32 cellular contexts compared by ENCODE assay signal in genomic region chr2:123415678-123416077, GRCh38.
"Had no signal": no experiment of that assay in that cellular context is flagged by ENCODE, and none has a peak within 500 bp of the region (broad histone marks: within the 10 kb centered on the region; RNA-seq: fewer than 3 reads in every experiment).

No MANE protein-coding gene starts in this region.

- H3K27ac ChIP-seq: adrenal gland, ascending aorta, body of pancreas, brain microvascular endothelial cell, breast epithelium, cardiac muscle cell had no signal

- H3K4me3 ChIP-seq: adrenal gland, ascending aorta, body of pancreas, breast epithelium, cardiac muscle cell had no signal

- H3K36me3 ChIP-seq: adrenal gland, ascending aorta, brain microvascular endothelial cell, breast epithelium, cardiac muscle cell had no signal

- H3K9me3 ChIP-seq: adrenal gland, ascending aorta, body of pancreas, breast epithelium had no signal

- H3K4me1 ChIP-seq: adrenal gland, ascending aorta, body of pancreas, breast epithelium had no signal

- H3K27me3 ChIP-seq: adrenal gland, ascending aorta, body of pancreas, brain microvascular endothelial cell, breast epithelium, cardiac muscle cell had no signal

- FAIRE-seq: astrocyte, bronchial epithelial cell had no signal

- DNase-seq: activated effector memory CD4-positive, alpha-beta T cell treated with anti-CD3 and anti-CD28 coated beads, Interleukin-2, amount 50 U/mL, for 16 hours; activated effector memory CD4-positive, alpha-beta T cell treated with Interleukin-2 at 50 U/mL for 16 hours; activated gamma-delta T cell; activated gamma-delta T cell treated with Interleukin-2 at 50 U/mL for 16 hours; activated naive CD4-positive, alpha-beta T cell; activated naive CD4-positive, alpha-beta T cell treated with anti-CD3 and anti-CD28 coated beads for 36 hours; activated naive CD4-positive, alpha-beta T cell treated with anti-CD3 and anti-CD28 coated beads, Interleukin-2, amount 10 ng/mL, durations not matched to agents 7 days and 5 days; activated naive CD4-positive, alpha-beta T cell treated with anti-CD3 and anti-CD28 coated beads, Interleukin-2, amount 50 U/mL, for 16 hours; activated naive CD4-positive, alpha-beta T cell treated with Interleukin-2 at 50 U/mL for 16 hours; activated naive CD8-positive, alpha-beta T cell treated with anti-CD3 and anti-CD28 coated beads for 36 hours; activated naive CD8-positive, alpha-beta T cell treated with anti-CD3 and anti-CD28 coated beads, Interleukin-2, amount 10 ng/mL, durations not matched to agents 7 days and 5 days; activated naive CD8-positive, alpha-beta T cell treated with anti-CD3 and anti-CD28 coated beads, Interleukin-2, amount 50 U/mL, for 24 hours; activated T-cell treated with anti-CD3 and anti-CD28 coated beads, Interleukin-2, amount 50 U/mL, for 1 hour; activated T-cell treated with anti-CD3 and anti-CD28 coated beads, Interleukin-2, amount 50 U/mL, for 24 hours; activated T-cell treated with anti-CD3 and anti-CD28 coated beads, Interleukin-2, amount 50 U/mL, for 4 hours; activated T-cell treated with anti-CD3 and anti-CD28 coated beads, Interleukin-2, amount 50 U/mL, for 48 hours; activated T-cell treated with anti-CD3 and anti-CD28 coated beads, Interleukin-2, amount 50 U/mL, for 72 hours; adrenal gland; amniotic stem cell; amygdala; anterior cingulate cortex; aorta; body of pancreas; brain microvascular endothelial cell; caudate nucleus; central memory CD4-positive, alpha-beta T cell; cerebellar nuclear complex had no signal
